Comparison of ENCODE assay signal across 1 cellular context in genomic region chr17:63634816-63635215, GRCh38.
TF ChIP-seq lines count a peak whose summit lies in the region.

No MANE protein-coding gene starts in this region.

TF ChIP-seq in endothelial cell of umbilical vein, 7 proteins besides CTCF, POLR2A, EP300 and RAD21:
- TF ChIP-seq JUN (IDR thresholded peaks at IDR 0.05; ENCODE audit: borderline replicate concordance, insufficient read depth, insufficient read length, low read depth) (no peak), FOS (IDR thresholded peaks at IDR 0.05; ENCODE audit: borderline replicate concordance, insufficient read depth, low read length) (no peak), POLR2AphosphoS5 (IDR thresholded peaks at IDR 0.05; ENCODE audit: insufficient read depth, low read depth, low read length) (no peak), MAX (IDR thresholded peaks at IDR 0.05; ENCODE audit: insufficient read depth, insufficient read length) (no peak), GATA2 (IDR thresholded peaks at IDR 0.05; ENCODE audit: insufficient read depth, insufficient read length, low read depth, low read length) (no peak), EZH2 (IDR thresholded peaks at IDR 0.05; ENCODE audit: borderline replicate concordance, low read depth, low read length, severe bottlenecking) (no peak)
